13 cellular contexts compared by ENCODE assay signal in genomic region chr1:222914861-222915632, GRCh38.
DNase-seq lines count a peak whose midpoint lies in the region; ATAC-seq and TF ChIP-seq lines count a peak whose summit lies in the region.
"Had no signal": no experiment of that assay in that cellular context is flagged by ENCODE, and none has a peak within 500 bp of the region (broad histone marks: within the 10 kb centered on the region; RNA-seq: fewer than 3 reads in every experiment).

No MANE protein-coding gene starts in this region.

- no peaks in the 10 kb centered on the region for H4K20me1 ChIP-seq in OCI-LY7 (ENCODE audit: insufficient read depth, low read length)

- H3K4me3 ChIP-seq in OCI-LY7 (ENCODE audit: low read depth, low read length, poor library complexity, severe bottlenecking) = no peak overlapping the region

- TF ChIP-seq CTCF in omental fat pad (IDR thresholded peaks at IDR 0.05) = no peak
- TF ChIP-seq CTCF in OCI-LY7 (conservative IDR thresholded peaks at IDR 0.05; ENCODE audit: low read length) = no peak

- DNase-seq in AG20443 (ENCODE audit: low spot score) (peak; percentile 50), NCI-H460 (ENCODE audit: extremely low read depth, low read depth) (peak; percentile 89), fibroblast of gingiva (ENCODE audit: low read depth) (peak; percentile 80), omental fat pad (ENCODE audit: low spot score) (no peak), ACHN (no peak), OCI-LY7 (ENCODE audit: low spot score) (no peak)
- DNase-seq: activated CD4-positive, alpha-beta T cell treated with anti-CD3 and anti-CD28 coated beads for 1 hour; DMS53; NCI-H1930; NCI-H526; stimulated activated naive CD8-positive, alpha-beta T cell treated with anti-CD3 and anti-CD28 coated beads, Interleukin-15, amount 100 ng/mL, for 72 hours had no signal

- no peaks in the 10 kb centered on the region for H3K9me2 ChIP-seq in OCI-LY7 (ENCODE audit: insufficient read depth, low read length)

- no TSS peak for BruUV-seq in OCI-LY7 (replicated peaks; lab: Mats Ljungman, UMichigan)

- in situ Hi-C loops in ACHN (cut with HindIII; ENCODE audit: low pct_ligation_motif_present, low pct_unique_long_range_greater_than_20kb, low sequenced_read_pairs) = no loop called here

- H2AFZ ChIP-seq in OCI-LY7 (ENCODE audit: low read length) = no peak overlapping the region

- ATAC-seq in omental fat pad (ENCODE audit: low FRiP score) = peak; percentile 51
- ATAC-seq in GM21390 (IDR thresholded peaks at IDR 0.05; ENCODE audit: unreplicated experiment) = no peak
- no peak for ATAC-seq in HG03108 (IDR thresholded peaks at IDR 0.05; ENCODE audit: unreplicated experiment)
- ATAC-seq: stimulated activated naive CD8-positive, alpha-beta T cell treated with anti-CD3 and anti-CD28 coated beads, Interleukin-15, amount 100 ng/mL, for 72 hours had no signal

- no peaks in the 10 kb centered on the region for H3K79me2 ChIP-seq in OCI-LY7 (ENCODE audit: insufficient read depth, low read depth, low read length)

- intact Hi-C loops in OCI-LY7 (cut with micrococcal nuclease; ENCODE audit: unreplicated experiment) = no loop called here

- no peaks in the 10 kb centered on the region for H3K4me1 ChIP-seq in OCI-LY7 (ENCODE audit: insufficient read depth, low read length, poor library complexity, severe bottlenecking)

- POLR2A ChIA-PET in OCI-LY7 (lab: Charles Lee) = no interaction called here

- no peaks in the 10 kb centered on the region for H3K9me3 ChIP-seq in OCI-LY7 (ENCODE audit: low read length)

- H3K27ac ChIP-seq in OCI-LY7 (ENCODE audit: low read depth, low read length, poor library complexity, severe bottlenecking) = no peak overlapping the region

- no peaks in the 10 kb centered on the region for H3K36me3 ChIP-seq in OCI-LY7 (ENCODE audit: insufficient read depth, low read length)

- H3K4me2 ChIP-seq in OCI-LY7 (ENCODE audit: low read length) = no peak overlapping the region

- CTCF ChIA-PET in OCI-LY7 (lab: Charles Lee; ENCODE audit: unreplicated experiment) = no interaction called here

Comparison
In these comparisons a context has a peak if more than half of its experiments do, and no peak if none do; other contexts are left out.
1. DNase-seq: peak in AG20443 (single experiment), NCI-H460 (single experiment) and fibroblast of gingiva (single experiment); none in omental fat pad (single experiment), ACHN (single experiment) and OCI-LY7 (single experiment).